In genomic region chr9:136644343-136644592, GRCh38 we compare ENCODE assay signal across 9 cellular contexts. TPM values are rescaled to one million over a fixed set of nuclear protein-coding genes. Genes with fewer than 3 reads are reported as not detected.
DNase-seq lines count a peak whose midpoint lies in the region; ATAC-seq, FAIRE-seq and TF ChIP-seq lines count a peak whose summit lies in the region.
"Had no signal": no experiment of that assay in that cellular context is flagged by ENCODE, and none has a peak within 500 bp of the region (broad histone marks: within the 10 kb centered on the region; RNA-seq: fewer than 3 reads in every experiment).

No MANE protein-coding gene starts in this region.

- TF ChIP-seq CTCF in heart right ventricle (IDR thresholded peaks at IDR 0.05): no peak
- no peak for TF ChIP-seq CTCF in GM12878 (IDR thresholded peaks at IDR 0.05 in 2 of 3, conservative IDR thresholded peaks at IDR 0.05 in 1 of 3; ENCODE audit: control insufficient read depth in 2 of 3, extremely low read depth in 1 of 3, insufficient read depth in 1 of 3, low read depth in 3 of 3, low read length in 3 of 3)
- TF ChIP-seq CTCF in left lung (IDR thresholded peaks at IDR 0.05): no peak

- peaks cover 0 to 43% (median 0%) of the 10 kb centered on the region in 7 donors for H3K27me3 ChIP-seq in heart right ventricle
- peaks cover 0 to 5% of the 10 kb centered on the region in 2 experiments; a peak in 3 of 4 replicates for H3K27me3 ChIP-seq in GM12878 (replicated peaks in 1 of 2; ENCODE audit: control insufficient read depth in 2 of 2, insufficient read depth in 2 of 2, low read length in 1 of 2)
- H3K27me3 ChIP-seq in left lung: peaks cover 0 to 69% of the 10 kb centered on the region in 2 donors

- H4K20me1 ChIP-seq in GM12878 (ENCODE audit: control insufficient read depth, insufficient read depth): no peaks in the 10 kb centered on the region

- no TSS peak for BruUV-seq in GM12878 (replicated peaks; lab: Mats Ljungman, UMichigan)

- 10 to 11% methylated on average over 15 of the region's 15 CpGs for WGBS in heart right ventricle, 2 donors
- WGBS in GM12878 (ENCODE audit: insufficient coverage, insufficient replicate concordance, low lambda C conversion rate, missing lambda C conversion rate): 2% methylated on average over 15 of the region's 15 CpGs

- no peak for FAIRE-seq in GM12878 (lab: Jason Lieb, UNC)

- peaks cover 4% of the 10 kb centered on the region for H3K4me1 Mint-ChIP-seq in T-helper 17 cell
- H3K4me1 Mint-ChIP-seq: natural killer cell had no signal

- TF ChIP-seq POLR2A in GM12878 (IDR thresholded peaks at IDR 0.05; ENCODE audit: low read depth, low read length): no peak

- peak overlapping the region; percentile 25; the same call in 1 of the 2 replicates for H3K4me2 ChIP-seq in GM12878 (ENCODE audit: control insufficient read depth, insufficient read depth)

- no peak overlapping the region for H3K9ac ChIP-seq in GM12878 (ENCODE audit: control insufficient read depth, insufficient read depth, low read length)

- ATAC-seq in heart right ventricle: peak in 5 of 8 donors; percentile 70 to 79 (median 72)
- ATAC-seq in Right ventricle myocardium superior (ENCODE audit: poor library complexity): no peak
- ATAC-seq in GM12878: no peak
- no peak for ATAC-seq in left lung
- ATAC-seq in HG02884 (IDR thresholded peaks at IDR 0.05; ENCODE audit: unreplicated experiment): no peak
- no peak for ATAC-seq in T-helper 17 cell
- no peak for ATAC-seq in GM21360 (IDR thresholded peaks at IDR 0.05; ENCODE audit: unreplicated experiment)

- SMC1A ChIA-PET in GM12878 (lab: Charles Lee; ENCODE audit: uncharacterized antibody, unreplicated experiment): interaction anchor here (1.3 kb wide), 1 partner anchor 155 kb away, joined by 5 read pairs; no protein-coding TSS in a partner anchor

- H3K79me2 ChIP-seq in GM12878 (ENCODE audit: control insufficient read depth, insufficient read depth, low read length): no peaks in the 10 kb centered on the region

- in situ Hi-C loops in GM12878 (cut with MboI): no loop called here

- H3K27ac ChIP-seq in heart right ventricle (peak overlapping the region; percentile 90 to 97 (median 95)), GM12878 (ENCODE audit: control insufficient read depth, insufficient read depth) (no peak overlapping the region), left lung (peak overlapping the region; percentile 61 to 89)

- H3K36me3 Mint-ChIP-seq in T-helper 17 cell (ENCODE audit: low read depth): no peaks in the 10 kb centered on the region
- H3K36me3 Mint-ChIP-seq: natural killer cell had no signal

- POLR2A ChIA-PET in GM12878 (lab: Charles Lee): interaction anchor here (1.4 kb wide), 1 partner anchor 105 kb away, joined by 4 read pairs; no protein-coding TSS in a partner anchor

- CTCF ChIA-PET in GM12878 (lab: Yijun Ruan, JAX): interaction anchor here (1.0 to 2.5 kb wide), 8 partner anchors 9 to 159 kb away, joined by 3 to 16 read pairs (median 4); partner anchors contain the start of gene AGPAT2

- RAD21 ChIA-PET in GM12878 (lab: Charles Lee; ENCODE audit: unreplicated experiment): interaction anchor here (1.0 to 1.8 kb wide), 2 partner anchors 13 to 156 kb away, joined by 4 to 6 read pairs; no protein-coding TSS in a partner anchor

- no peak overlapping the region for H3K27ac Mint-ChIP-seq in T-helper 17 cell
- H3K27ac Mint-ChIP-seq: natural killer cell had no signal

- peak in 1 of 2 donors; percentile 91 for DNase-seq in heart right ventricle
- no peak for DNase-seq in Right ventricle myocardium superior
- no peak for DNase-seq in GM12878 (ENCODE audit: low read depth, low spot score)
- DNase-seq in left lung: peak in 1 of 2 donors; percentile 94
- DNase-seq in T-helper 17 cell: no peak
- no peak for DNase-seq in COLO668 (lab: John Stamatoyannopoulos, UW; ENCODE audit: unreplicated experiment)

- H3K36me3 ChIP-seq in heart right ventricle: no peaks in the 10 kb centered on the region
- no peaks in the 10 kb centered on the region for H3K36me3 ChIP-seq in GM12878 (ENCODE audit: control insufficient read depth in 2 of 2, insufficient read depth in 2 of 2, low read length in 1 of 2)
- no peaks in the 10 kb centered on the region for H3K36me3 ChIP-seq in left lung

- TF ChIP-seq RAD21 in GM12878 (IDR thresholded peaks at IDR 0.05; ENCODE audit: insufficient read depth, low read depth, low read length): no peak

- intact Hi-C loops in heart right ventricle (cut with DNase I): loop anchor here in 6 of 10 donors (2.0 to 10.0 kb wide), 3 partner anchors 19 to 51 kb away; partner anchors contain the start of gene EGFL7 (in 4 of the 6)
- intact Hi-C loops in Right ventricle myocardium superior (cut with DNase I): no loop called here
- intact Hi-C loops in GM12878 (cut with micrococcal nuclease; ENCODE audit: unreplicated experiment): no loop called here
- intact Hi-C loops in left lung (cut with DNase I): no loop called here

- peaks cover 47% of the 10 kb centered on the region for H3K27me3 Mint-ChIP-seq in T-helper 17 cell

- no peak overlapping the region for H3K4me3 Mint-ChIP-seq in T-helper 17 cell
- H3K4me3 Mint-ChIP-seq: natural killer cell had no signal

- peaks cover 16 to 96% (median 60%) of the 10 kb centered on the region in 9 donors for H3K4me1 ChIP-seq in heart right ventricle
- H3K4me1 ChIP-seq in GM12878 (ENCODE audit: control insufficient read depth, insufficient read depth, low read length): peaks cover 12% of the 10 kb centered on the region
- peaks cover 8 to 65% of the 10 kb centered on the region in 2 donors for H3K4me1 ChIP-seq in left lung

- H3K4me3 ChIP-seq in heart right ventricle (peak overlapping the region; percentile 16 to 66 (median 54)), GM12878 (no peak overlapping the region; the same call in 1 of the 2 replicates), left lung (peak overlapping the region in 1 of 2 donors; percentile 39)

- H2AFZ ChIP-seq in GM12878 (ENCODE audit: control insufficient read depth, low read depth, low read length): no peak overlapping the region

- no peaks in the 10 kb centered on the region for H3K9me3 ChIP-seq in heart right ventricle
- H3K9me3 ChIP-seq in GM12878 (replicated peaks; ENCODE audit: control insufficient read depth, insufficient read depth, low read length): no peaks in the 10 kb centered on the region
- H3K9me3 ChIP-seq in left lung: no peaks in the 10 kb centered on the region
- no peaks in the 10 kb centered on the region for H3K9me3 ChIP-seq in T-helper 17 cell (ENCODE audit: control insufficient read depth, low read length, poor library complexity, severe bottlenecking)

- no peak for TF ChIP-seq EP300 in GM12878 (IDR thresholded peaks at IDR 0.05; ENCODE audit: borderline replicate concordance in 1 of 2, control insufficient read depth in 1 of 2, low read depth in 2 of 2, low read length in 2 of 2)

RNA-seq across cellular contexts. Expression of gene EGFL7, which starts 18.4 kb away (rescaled TPM):
- total RNA-seq in heart right ventricle (100 to 1,000 TPM in 5 of 10 donors, 10 to 100 TPM in 5; 68.6 to 115 (median 99.6) TPM), Right ventricle myocardium superior (61.5 TPM), GM12878 (2014; rRNA removed) (0.06 and 0.16 TPM in 2 replicates), GM12878 (2014; rRNA removed; fragmentation: Illumina TruSeq; extraction: Trizol) (not detected in 2 replicates), GM12878 (2021) (0.46 and 0.64 TPM in 2 replicates), left lung (100 to 1,000 TPM; 105 to 165 TPM), T-helper 17 cell (1 to 10 TPM in 1 of 2 donors, not detected in 1; 5.7 TPM)
- polyA plus RNA-seq in heart right ventricle (100 to 1,000 TPM; 160 to 377 TPM), GM12878 (2011; rRNA removed) (0.06 and 0.11 TPM in 2 replicates), GM12878 (2014; fragmentation: Illumina TruSeq; extraction: Trizol) (not detected in 2 replicates), GM12878 (2014; fragmentation: Nextera tagmentation; extraction: Ambion mirVana) (not detected), GM12878 (2014; rRNA removed) (0.27 TPM in 1 of 2 replicates, not detected in the other), GM12878 (2016; fragmentation: Nextera tagmentation; extraction: Ambion mirVana) (under 1 TPM in 1 of 2 experiments, not detected in 1; 0.19 TPM)
- not detected in 2 replicates for total RNA-seq in GM12878 (2013; cell fraction: nucleolus; rRNA removed)
- not detected for polyA plus RNA-seq in GM12878 (2011; ENCODE audit: low read depth)
- polyA plus RNA-seq in GM12878 (2011; cell fraction: cytosol; rRNA removed): 0.20 and 0.30 TPM in 2 replicates
- 0.41 and 0.51 TPM in 2 replicates for polyA plus RNA-seq in GM12878 (2011; cell fraction: nucleus; rRNA removed)
- 0.16 and 0.39 TPM in 2 replicates for polyA plus RNA-seq in GM12878 (2012)
- 0.36 TPM in 1 of 2 replicates, not detected in the other for polyA minus RNA-seq in GM12878 (2011; rRNA and poly(A)+ RNA removed)
- 0.94 and 1.2 TPM in 2 replicates for polyA minus RNA-seq in GM12878 (2011; cell fraction: cytosol; rRNA and poly(A)+ RNA removed)
- polyA minus RNA-seq in GM12878 (2011; cell fraction: nucleus; rRNA and poly(A)+ RNA removed): 0.96 TPM in 1 of 2 replicates, not detected in the other

RNA-seq across cellular contexts. Expression of gene AGPAT2, which starts 43.0 kb away (rescaled TPM):
- total RNA-seq in heart right ventricle: 10 to 100 TPM; 48.1 to 83.3 (median 58.4) TPM
- 100 to 1,000 TPM in 1 of 2 donors, 10 to 100 TPM in 1; 97.2 to 195 TPM for polyA plus RNA-seq in heart right ventricle
- total RNA-seq in Right ventricle myocardium superior: 48.6 TPM
- 16.2 and 18.7 TPM in 2 replicates for total RNA-seq in GM12878 (2013; cell fraction: nucleolus; rRNA removed)
- 16.2 and 18.9 TPM in 2 replicates for total RNA-seq in GM12878 (2014; rRNA removed)
- 6.8 and 7.1 TPM in 2 replicates for total RNA-seq in GM12878 (2014; rRNA removed; fragmentation: Illumina TruSeq; extraction: Trizol)
- 22.5 TPM in 2 replicates for total RNA-seq in GM12878 (2021)
- 3.2 TPM for polyA plus RNA-seq in GM12878 (2011; ENCODE audit: low read depth)
- 6.5 and 17.5 TPM in 2 replicates for polyA plus RNA-seq in GM12878 (2011; rRNA removed)
- polyA plus RNA-seq in GM12878 (2011; cell fraction: cytosol; rRNA removed): 26.4 and 33.7 TPM in 2 replicates
- 27.6 and 27.8 TPM in 2 replicates for polyA plus RNA-seq in GM12878 (2011; cell fraction: nucleus; rRNA removed)
- 13.6 and 14.9 TPM in 2 replicates for polyA plus RNA-seq in GM12878 (2012)
- 0.92 and 6.0 TPM in 2 replicates for polyA plus RNA-seq in GM12878 (2014; fragmentation: Illumina TruSeq; extraction: Trizol)
- under 1 TPM; 0.10 to 0.47 TPM for polyA plus RNA-seq in GM12878 (2014; fragmentation: Nextera tagmentation; extraction: Ambion mirVana)
- 25.4 and 28.5 TPM in 2 replicates for polyA plus RNA-seq in GM12878 (2014; rRNA removed)
- polyA plus RNA-seq in GM12878 (2016; fragmentation: Nextera tagmentation; extraction: Ambion mirVana): 10 to 100 TPM; 19.5 to 23.7 TPM
- polyA minus RNA-seq in GM12878 (2011; rRNA and poly(A)+ RNA removed): 11.4 and 17.3 TPM in 2 replicates
- polyA minus RNA-seq in GM12878 (2011; cell fraction: cytosol; rRNA and poly(A)+ RNA removed): 7.8 and 9.6 TPM in 2 replicates
- polyA minus RNA-seq in GM12878 (2011; cell fraction: nucleus; rRNA and poly(A)+ RNA removed): 7.3 and 8.8 TPM in 2 replicates
- 100 to 1,000 TPM; 127 to 170 TPM for total RNA-seq in left lung
- 1 to 10 TPM; 7.7 to 8.5 TPM for total RNA-seq in T-helper 17 cell

Comparison
In these comparisons a context has a peak if more than half of its experiments do, and no peak if none do; other contexts are left out.
1. ATAC-seq: peak in heart right ventricle (5 of 8); none in Right ventricle myocardium superior (single experiment), GM12878 (single experiment), left lung (single experiment), HG02884 (single experiment), T-helper 17 cell (single experiment) and GM21360 (single experiment).
2. intact Hi-C loops: an anchor here in heart right ventricle (2.0 to 10.0 kb wide); none called in Right ventricle myocardium superior, GM12878 and left lung.